In the genomic region with DNA sequence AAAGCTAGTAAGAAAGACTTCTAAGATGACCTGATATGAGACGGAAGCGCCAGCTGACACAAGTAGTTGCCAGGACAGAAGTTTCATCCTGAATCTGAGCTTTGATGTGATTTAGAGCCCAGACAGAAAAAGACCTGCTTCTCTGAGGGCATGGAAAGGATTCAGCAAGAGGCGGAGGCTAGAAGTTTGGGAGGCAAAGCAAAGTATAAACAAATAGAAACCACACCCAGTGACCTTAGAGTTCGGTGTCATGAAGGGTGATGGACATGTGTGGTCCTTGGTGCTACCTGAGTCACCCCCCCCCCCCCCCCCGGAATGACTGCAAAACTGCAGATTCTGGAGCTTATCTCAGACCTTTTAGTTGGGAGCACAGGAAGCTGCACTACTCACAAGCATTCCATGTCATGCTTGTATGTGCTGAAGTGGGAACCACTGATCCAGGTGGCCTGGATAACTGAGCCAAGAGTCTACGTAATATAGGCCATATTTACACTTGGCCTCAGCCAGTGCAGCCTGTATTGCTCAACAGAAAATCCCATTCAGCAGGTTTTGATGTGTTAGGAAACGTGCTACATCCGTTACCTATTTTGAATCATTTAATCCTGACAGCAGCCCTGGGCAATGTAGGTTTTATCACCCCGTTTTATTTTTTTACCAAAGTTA, we compare ENCODE assay signal across 1 cellular context.
TF ChIP-seq lines count a peak whose summit lies in the region.

No MANE protein-coding gene starts in this region.

TF ChIP-seq in IMR-90, 13 proteins besides CTCF, POLR2A, EP300 and RAD21:
- TF ChIP-seq CHD1 (IDR thresholded peaks at IDR 0.05; ENCODE audit: low read depth, low read length) (no peak), MAFK (IDR thresholded peaks at IDR 0.05; ENCODE audit: low read depth, low read length) (no peak), RFX5 (IDR thresholded peaks at IDR 0.05; ENCODE audit: low read depth, low read length) (no peak), NFE2L2 (IDR thresholded peaks at IDR 0.05; ENCODE audit: low read depth, low read length) (no peak), USF2 (IDR thresholded peaks at IDR 0.05; ENCODE audit: low read depth, low read length) (no peak), SMC3 (IDR thresholded peaks at IDR 0.05; ENCODE audit: low read depth, low read length) (no peak), CEBPB (IDR thresholded peaks at IDR 0.05; ENCODE audit: low read depth, low read length) (0 out of 2 replicates have a peak, but pooled peaks have one; percentile 14)
